7 cellular contexts compared by ENCODE assay signal in the genomic region with DNA sequence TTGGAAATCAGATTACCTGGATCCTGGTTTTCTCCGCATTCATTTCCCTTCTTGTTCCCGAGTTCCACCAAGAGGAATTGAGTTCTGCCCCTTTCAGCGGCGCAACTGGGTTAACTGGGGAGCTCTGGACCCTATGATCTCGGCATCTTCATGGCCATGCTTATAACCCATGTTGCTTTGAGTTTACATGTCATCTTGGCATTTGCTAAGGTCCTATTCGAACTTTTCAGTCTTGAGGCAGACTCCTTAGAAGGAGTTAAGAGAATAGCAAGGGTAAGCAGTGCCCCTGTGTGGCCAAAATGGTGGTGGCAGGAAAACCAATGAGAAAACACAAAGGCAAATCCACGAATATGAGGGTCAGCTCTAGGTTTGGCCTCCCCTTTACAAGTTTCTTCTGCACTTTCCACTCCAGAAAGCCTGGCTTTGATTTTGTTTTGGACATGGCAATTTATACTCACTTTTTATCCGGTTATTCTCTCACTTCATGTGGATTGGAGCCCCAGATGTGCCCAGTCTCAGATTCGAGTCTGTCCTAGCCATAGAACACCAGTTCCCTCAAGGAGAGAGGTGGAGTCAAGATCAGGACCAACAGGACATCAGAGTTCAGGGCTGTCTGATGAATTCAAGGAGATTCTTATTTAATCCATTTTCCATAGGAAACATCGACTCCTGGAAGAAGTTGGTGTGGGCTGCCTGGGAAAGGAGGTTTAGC. TPM values are rescaled to one million over a fixed set of nuclear protein-coding genes. Genes with fewer than 3 reads are reported as not detected.
DNase-seq lines count a peak whose midpoint lies in the region; ATAC-seq and TF ChIP-seq lines count a peak whose summit lies in the region.

No MANE protein-coding gene starts in this region.

- no peak overlapping the region for H2AK5ac ChIP-seq in mesendoderm (ENCODE audit: low read length)

- whole genome bisulfite sequencing in mesendoderm (ENCODE audit: extremely low coverage, insufficient coverage, low lambda C conversion rate), result no CpG with 5 or more reads among the region's 10 CpGs

- DNase-seq in GM10266 (ENCODE audit: extremely low spot score) (peak; percentile 83), NCI-H446 treated with DMSO at 0.1 percent for 48 hours (lab: John Stamatoyannopoulos, UW) (peak; percentile 23), endothelial cell (ENCODE audit: low spot score) (peak; percentile 62), mesendoderm (peak; percentile 79)
- peak; percentile 70 for DNase-seq in activated CD8-positive, alpha-beta T cell treated with anti-CD3 and anti-CD28 coated beads, Interleukin-2, amount 10 ng/mL, durations not matched to agents 7 days and 5 days
- peak; percentile 42 for DNase-seq in stimulated activated CD8-positive, alpha-beta memory T cell treated with anti-CD3 and anti-CD28 coated beads, Interleukin-4, amount 100 ng/mL, for 24 hours (ENCODE audit: low read depth)

- POLR2A ChIA-PET in activated CD8-positive, alpha-beta T cell treated with anti-CD3 and anti-CD28 coated beads, Interleukin-2, amount 10 ng/mL, durations not matched to agents 7 days and 5 days (lab: Charles Lee), result no interaction called here

- H3K4me1 ChIP-seq in mesendoderm (ENCODE audit: control insufficient read depth, low read depth, low read length), result no peaks in the 10 kb centered on the region

- H3K4me3 ChIP-seq in mesendoderm (ENCODE audit: low read length), result no peak overlapping the region

- H3K36me3 ChIP-seq in mesendoderm (ENCODE audit: control insufficient read depth, insufficient read depth, low read length), result no peaks in the 10 kb centered on the region

- TF ChIP-seq CTCF in GM10266 (IDR thresholded peaks at IDR 0.05; ENCODE audit: control insufficient read depth, insufficient read depth, low read depth, missing control alignments), result peak; percentile 90
- TF ChIP-seq CTCF in endothelial cell (IDR thresholded peaks at IDR 0.05; ENCODE audit: unreplicated experiment), result peak; percentile 51

- ATAC-seq in HG02870 (IDR thresholded peaks at IDR 0.05; ENCODE audit: unreplicated experiment), result peak; percentile 68
- peak; percentile 76 for ATAC-seq in activated CD8-positive, alpha-beta T cell treated with anti-CD3 and anti-CD28 coated beads, Interleukin-2, amount 10 ng/mL, durations not matched to agents 7 days and 5 days

- no peak overlapping the region for H3K27ac ChIP-seq in mesendoderm (ENCODE audit: low read depth, low read length)

- H2BK120ac ChIP-seq in mesendoderm (ENCODE audit: low read depth, low read length), result no peak overlapping the region

- H4K5ac ChIP-seq in mesendoderm (ENCODE audit: low read length), result no peak overlapping the region

- H3K79me2 ChIP-seq in mesendoderm (ENCODE audit: control insufficient read depth, insufficient read depth, low read length), result no peaks in the 10 kb centered on the region

- no peaks in the 10 kb centered on the region for H3K36me3 Mint-ChIP-seq in activated CD8-positive, alpha-beta T cell treated with anti-CD3 and anti-CD28 coated beads, Interleukin-2, amount 10 ng/mL, durations not matched to agents 7 days and 5 days (ENCODE audit: low read depth)
- H3K36me3 Mint-ChIP-seq in endothelial cell (ENCODE audit: low read depth, unreplicated experiment), result no peaks in the 10 kb centered on the region

- peak overlapping the region; percentile 5 for H3K9ac ChIP-seq in mesendoderm (ENCODE audit: low read length)

- no peak overlapping the region for H2BK15ac ChIP-seq in mesendoderm (replicated peaks; ENCODE audit: low read depth)

- H3K27me3 ChIP-seq in mesendoderm (ENCODE audit: insufficient read depth, low read length, poor library complexity), result peaks cover 11% of the 10 kb centered on the region

- H3K4me3 Mint-ChIP-seq in activated CD8-positive, alpha-beta T cell treated with anti-CD3 and anti-CD28 coated beads, Interleukin-2, amount 10 ng/mL, durations not matched to agents 7 days and 5 days, result peak overlapping the region; percentile 52
- peak overlapping the region; percentile 78 for H3K4me3 Mint-ChIP-seq in endothelial cell (ENCODE audit: unreplicated experiment)

- H3K23ac ChIP-seq in mesendoderm (ENCODE audit: low read length), result no peak overlapping the region

- CTCF ChIA-PET in activated CD8-positive, alpha-beta T cell treated with anti-CD3 and anti-CD28 coated beads, Interleukin-2, amount 10 ng/mL, durations not matched to agents 7 days and 5 days (lab: Charles Lee), result interaction anchor here (0.6 to 5.9 kb wide), 10 partner anchors 11 to 466 kb away, joined by 3 to 37 read pairs (median 4); no protein-coding TSS in a partner anchor

- no peak overlapping the region for H3K18ac ChIP-seq in mesendoderm (ENCODE audit: low read length)

- H4K8ac ChIP-seq in mesendoderm (ENCODE audit: low read depth, low read length), result no peak overlapping the region

- H2BK5ac ChIP-seq in mesendoderm (ENCODE audit: low read length), result no peak overlapping the region

- H3K56ac ChIP-seq in mesendoderm (ENCODE audit: low read length), result peak overlapping the region; percentile 8

- H3K27ac Mint-ChIP-seq in activated CD8-positive, alpha-beta T cell treated with anti-CD3 and anti-CD28 coated beads, Interleukin-2, amount 10 ng/mL, durations not matched to agents 7 days and 5 days, result no peak overlapping the region
- peak overlapping the region; percentile 5 for H3K27ac Mint-ChIP-seq in endothelial cell (ENCODE audit: unreplicated experiment)

- H3K79me1 ChIP-seq in mesendoderm (ENCODE audit: low read length), result no peaks in the 10 kb centered on the region

- H3K9me3 Mint-ChIP-seq in activated CD8-positive, alpha-beta T cell treated with anti-CD3 and anti-CD28 coated beads, Interleukin-2, amount 10 ng/mL, durations not matched to agents 7 days and 5 days (ENCODE audit: insufficient read depth), result no peaks in the 10 kb centered on the region
- no peaks in the 10 kb centered on the region for H3K9me3 Mint-ChIP-seq in endothelial cell (ENCODE audit: unreplicated experiment)

- peaks cover 49% of the 10 kb centered on the region for H3K27me3 Mint-ChIP-seq in activated CD8-positive, alpha-beta T cell treated with anti-CD3 and anti-CD28 coated beads, Interleukin-2, amount 10 ng/mL, durations not matched to agents 7 days and 5 days (ENCODE audit: low read depth)
- H3K27me3 Mint-ChIP-seq in endothelial cell (ENCODE audit: unreplicated experiment), result peaks cover 2% of the 10 kb centered on the region

- peak overlapping the region; percentile 51 for H3K4me2 ChIP-seq in mesendoderm (ENCODE audit: low read length)

- H3K4me1 Mint-ChIP-seq in activated CD8-positive, alpha-beta T cell treated with anti-CD3 and anti-CD28 coated beads, Interleukin-2, amount 10 ng/mL, durations not matched to agents 7 days and 5 days (ENCODE audit: low read depth), result peaks cover 3% of the 10 kb centered on the region
- H3K4me1 Mint-ChIP-seq in endothelial cell (ENCODE audit: unreplicated experiment), result peaks cover 2% of the 10 kb centered on the region

- no peak overlapping the region for H3K4ac ChIP-seq in mesendoderm (ENCODE audit: low read depth, low read length)

RNA-seq across cellular contexts. Expression of gene FBXO3, which starts 55.3 kb away (rescaled TPM):
- total RNA-seq in activated CD8-positive, alpha-beta T cell treated with anti-CD3 and anti-CD28 coated beads, Interleukin-2, amount 10 ng/mL, durations not matched to agents 7 days and 5 days, result 10 to 100 TPM; 15.1 to 16.8 TPM
- 22.6 TPM for total RNA-seq in endothelial cell (ENCODE audit: unreplicated experiment)
- 11.3 TPM for polyA plus RNA-seq in mesendoderm (2013, experiment 1 of 2)
- polyA plus RNA-seq in mesendoderm (2013, experiment 2 of 2), result 14.0 TPM

Comparison
In these comparisons a context has a peak if more than half of its experiments do, and no peak if none do; other contexts are left out.
1. DNase-seq: peak in every context shown above with its lines; median percentile 83 in GM10266; 79 in mesendoderm; 70 in activated CD8-positive, alpha-beta T cell treated with anti-CD3 and anti-CD28 coated beads, Interleukin-2, amount 10 ng/mL, durations not matched to agents 7 days and 5 days; 62 in endothelial cell; 42 in stimulated activated CD8-positive, alpha-beta memory T cell treated with anti-CD3 and anti-CD28 coated beads, Interleukin-4, amount 100 ng/mL, for 24 hours; 23 in NCI-H446 treated with DMSO at 0.1 percent for 48 hours.